In genomic region chr3:160588023-160588422, GRCh38 we compare ENCODE assay signal across 25 cellular contexts.
"Had no signal": no experiment of that assay in that cellular context is flagged by ENCODE, and none has a peak within 500 bp of the region (broad histone marks: within the 10 kb centered on the region; RNA-seq: fewer than 3 reads in every experiment).

No MANE protein-coding gene starts in this region.

- H3K9me3 ChIP-seq: ascending aorta had no signal

- H3K36me3 ChIP-seq: ascending aorta, breast epithelium had no signal

- ATAC-seq: activated naive CD4-positive, alpha-beta T cell treated with anti-CD3 and anti-CD28 coated beads, Interleukin-2, amount 50 U/mL, for 72 hours; activated T-cell treated with anti-CD3 and anti-CD28 coated beads, Interleukin-2, amount 50 U/mL, for 72 hours; esophagus mucosa had no signal

- H3K27ac ChIP-seq: ascending aorta, breast epithelium, coronary artery, dorsolateral prefrontal cortex had no signal

- H3K4me1 ChIP-seq: ascending aorta, breast epithelium had no signal

- FAIRE-seq: frontal cortex had no signal

- H3K4me3 ChIP-seq: ascending aorta, breast epithelium, coronary artery, dorsolateral prefrontal cortex had no signal

- H3K27me3 ChIP-seq: ascending aorta, breast epithelium, dorsolateral prefrontal cortex had no signal

- DNase-seq: activated CD4-positive, alpha-beta memory T cell treated with anti-CD3 and anti-CD28 coated beads, Interleukin-2, amount 10 ng/mL, durations not matched to agents 7 days and 5 days; activated CD4-positive, alpha-beta T cell treated with anti-CD3 and anti-CD28 coated beads for 1 hour; activated CD4-positive, alpha-beta T cell treated with anti-CD3 and anti-CD28 coated beads for 4 hours; activated CD4-positive, alpha-beta T cell treated with anti-CD3 and anti-CD28 coated beads, Interleukin-2, amount 10 ng/mL, durations not matched to agents 7 days and 5 days; activated CD4-positive, alpha-beta T cell treated with anti-CD3 and anti-CD28 coated beads, Interleukin-2, amount 50 U/mL, for 4 hours; activated CD4-positive, CD25-positive, alpha-beta regulatory T cell; activated CD8-positive, alpha-beta memory T cell treated with anti-CD3 and anti-CD28 coated beads, Interleukin-2, amount 50 U/mL, for 48 hours; activated gamma-delta T cell; activated naive CD4-positive, alpha-beta T cell; activated naive CD4-positive, alpha-beta T cell treated with anti-CD3 and anti-CD28 coated beads, Interleukin-2, amount 10 ng/mL, durations not matched to agents 7 days and 5 days; activated naive CD8-positive, alpha-beta T cell treated with anti-CD3 and anti-CD28 coated beads, Interleukin-2, amount 10 ng/mL, durations not matched to agents 7 days and 5 days; activated T-cell treated with anti-CD3 and anti-CD28 coated beads for 4 hours; activated T-cell treated with anti-CD3 and anti-CD28 coated beads, Interleukin-2, amount 50 U/mL, for 24 hours; activated T-cell treated with anti-CD3 and anti-CD28 coated beads, Interleukin-2, amount 50 U/mL, for 72 hours; dorsolateral prefrontal cortex; effector memory CD4-positive, alpha-beta T cell; foreskin fibroblast; head of caudate nucleus; T-helper 2 cell had no signal
